1 cellular context compared by ENCODE assay signal in genomic region chr6:79784013-79784753, GRCh38.
TF ChIP-seq lines count a peak whose summit lies in the region.

No MANE protein-coding gene starts in this region.

TF ChIP-seq in SK-N-SH, 30 proteins besides CTCF, POLR2A, EP300 and RAD21 (continued from another document):
- TF ChIP-seq RCOR1 (IDR thresholded peaks at IDR 0.05; ENCODE audit: low read length) = peak; percentile 83
TF ChIP-seq in SK-N-SH: peak in this region for 6.
